ENCODE assay signal across 16 cellular contexts in genomic region chr12:124679047-124679446, GRCh38.
DNase-seq lines count a peak whose midpoint lies in the region; ATAC-seq and TF ChIP-seq lines count a peak whose summit lies in the region.
"Had no signal": no experiment of that assay in that cellular context is flagged by ENCODE, and none has a peak within 500 bp of the region (broad histone marks: within the 10 kb centered on the region; RNA-seq: fewer than 3 reads in every experiment).

No MANE protein-coding gene starts in this region.

- in situ Hi-C loops in gastrocnemius medialis (cut with MboI; ENCODE audit: low sequenced_read_pairs in 4 of 4) = no loop called here

- peaks cover 8% of the 10 kb centered on the region for H3K4me1 ChIP-seq in right cardiac atrium (ENCODE audit: control insufficient read depth, insufficient read depth, low read length)
- peaks cover 28 to 31% of the 10 kb centered on the region in 2 donors for H3K4me1 ChIP-seq in gastrocnemius medialis

- H3K9me3 ChIP-seq in right cardiac atrium (ENCODE audit: control insufficient read depth, low read length) (no peaks in the 10 kb centered on the region), gastrocnemius medialis (no peaks in the 10 kb centered on the region)
- H3K9me3 ChIP-seq: transverse colon had no signal

- no peaks in the 10 kb centered on the region for H3K36me3 Mint-ChIP-seq in natural killer cell treated with Interleukin-12 subunit alpha and Interleukin-12 subunit beta and Interleukin-15 and Interleukin-18, amount 100 ng/mL, for 72 hours
- no peaks in the 10 kb centered on the region for H3K36me3 Mint-ChIP-seq in activated T-helper 2 cell treated with anti-CD3 and anti-CD28 coated beads, Interferon-gamma antibody, Interleukin-2, Interleukin-4, amounts not matched to agents 10 μg/mL and 5 μg/mL and 100 μg/mL, durations not matched to agents 14 hours and 24 hours and 36 hours (ENCODE audit: low read depth)

- DNase-seq in right cardiac atrium = no peak
- DNase-seq in gastrocnemius medialis = no peak
- DNase-seq in natural killer cell treated with Interleukin-12 subunit alpha and Interleukin-12 subunit beta and Interleukin-15 and Interleukin-18, amount 100 ng/mL, for 72 hours (ENCODE audit: low spot score) = no peak
- DNase-seq in NCI-H1436 (lab: John Stamatoyannopoulos, UW) = no peak
- DNase-seq in activated T-helper 2 cell treated with anti-CD3 and anti-CD28 coated beads, Interferon-gamma antibody, Interleukin-2, Interleukin-4, amounts not matched to agents 10 μg/mL and 5 μg/mL and 100 μg/mL, durations not matched to agents 14 hours and 24 hours and 36 hours (ENCODE audit: low spot score) = no peak
- DNase-seq: central memory CD4-positive, alpha-beta T cell; effector memory CD4-positive, alpha-beta T cell; mesendoderm; NCI-H2081; stimulated activated CD4-positive, alpha-beta T cell treated with anti-CD3 and anti-CD28 coated beads, Interleukin-15, amount 100 ng/mL, for 24 hours; transverse colon had no signal

- TF ChIP-seq POLR2A in gastrocnemius medialis (IDR thresholded peaks at IDR 0.05) = no peak

- H3K36me3 ChIP-seq in gastrocnemius medialis = no peaks in the 10 kb centered on the region
- H3K36me3 ChIP-seq: transverse colon had no signal

- WGBS in right cardiac atrium = 92% methylated on average over 4 of the region's 4 CpGs

- intact Hi-C loops in right cardiac atrium (cut with DNase I) (loop anchor here in 2 of 4 donors (5.0 kb wide), 2 partner anchors 88 to 92 kb away; no protein-coding TSS in a partner anchor), gastrocnemius medialis (cut with DNase I; ENCODE audit: low total_unique reads) (no loop called here)
- intact Hi-C loops in activated T-helper 2 cell treated with anti-CD3 and anti-CD28 coated beads, Interferon-gamma antibody, Interleukin-2, Interleukin-4, amounts not matched to agents 10 μg/mL and 5 μg/mL and 100 μg/mL, durations not matched to agents 14 hours and 24 hours and 36 hours (cut with micrococcal nuclease) = no loop called here

- no peak overlapping the region for H3K4me3 Mint-ChIP-seq in natural killer cell treated with Interleukin-12 subunit alpha and Interleukin-12 subunit beta and Interleukin-15 and Interleukin-18, amount 100 ng/mL, for 72 hours
- no peak overlapping the region for H3K4me3 Mint-ChIP-seq in activated T-helper 2 cell treated with anti-CD3 and anti-CD28 coated beads, Interferon-gamma antibody, Interleukin-2, Interleukin-4, amounts not matched to agents 10 μg/mL and 5 μg/mL and 100 μg/mL, durations not matched to agents 14 hours and 24 hours and 36 hours (ENCODE audit: low read depth)
- H3K4me3 Mint-ChIP-seq: activated T-helper 1 cell treated with anti-CD3 and anti-CD28 coated beads, Interleukin-12 subunit alpha, Interleukin-12 subunit beta, Interleukin-2, Interleukin-4 antibody, amounts not matched to agents 30 ng/mL and 10 ng/mL and 1 ng/mL, durations not matched to agents 14 hours and 24 hours and 36 hours; stimulated activated effector memory CD8-positive, alpha-beta T cell treated with anti-CD3 and anti-CD28 coated beads, Interleukin-12 subunit alpha, Interleukin-12 subunit beta, amount 100 ng/mL, for 72 hours had no signal

- no peaks in the 10 kb centered on the region for H3K9me3 Mint-ChIP-seq in natural killer cell treated with Interleukin-12 subunit alpha and Interleukin-12 subunit beta and Interleukin-15 and Interleukin-18, amount 100 ng/mL, for 72 hours
- no peaks in the 10 kb centered on the region for H3K9me3 Mint-ChIP-seq in activated T-helper 2 cell treated with anti-CD3 and anti-CD28 coated beads, Interferon-gamma antibody, Interleukin-2, Interleukin-4, amounts not matched to agents 10 μg/mL and 5 μg/mL and 100 μg/mL, durations not matched to agents 14 hours and 24 hours and 36 hours
- H3K9me3 Mint-ChIP-seq: activated T-helper 1 cell treated with anti-CD3 and anti-CD28 coated beads, Interleukin-12 subunit alpha, Interleukin-12 subunit beta, Interleukin-2, Interleukin-4 antibody, amounts not matched to agents 30 ng/mL and 10 ng/mL and 1 ng/mL, durations not matched to agents 14 hours and 24 hours and 36 hours; stimulated activated effector memory CD8-positive, alpha-beta T cell treated with anti-CD3 and anti-CD28 coated beads, Interleukin-12 subunit alpha, Interleukin-12 subunit beta, amount 100 ng/mL, for 72 hours had no signal

- H3K27me3 ChIP-seq in right cardiac atrium (ENCODE audit: control insufficient read depth, insufficient read depth) = no peaks in the 10 kb centered on the region
- H3K27me3 ChIP-seq in gastrocnemius medialis = no peaks in the 10 kb centered on the region
- H3K27me3 ChIP-seq: transverse colon had no signal

- H3K27ac ChIP-seq in C4-2B (peak overlapping the region; percentile 52), VCaP (peak overlapping the region; percentile 43; the same call in 1 of the 2 replicates), right cardiac atrium (ENCODE audit: low read length) (peak overlapping the region; percentile 31), gastrocnemius medialis (peak overlapping the region; percentile 63 to 67 (median 67))

- H3K4me3 ChIP-seq in right cardiac atrium (ENCODE audit: low read length) (no peak overlapping the region), gastrocnemius medialis (no peak overlapping the region)
- H3K4me3 ChIP-seq: transverse colon had no signal

- no peak for ATAC-seq in right cardiac atrium
- no peak for ATAC-seq in gastrocnemius medialis
- no peak for ATAC-seq in natural killer cell treated with Interleukin-12 subunit alpha and Interleukin-12 subunit beta and Interleukin-15 and Interleukin-18, amount 100 ng/mL, for 72 hours
- no peak for ATAC-seq in GM21360 (IDR thresholded peaks at IDR 0.05; ENCODE audit: unreplicated experiment)
- ATAC-seq: stimulated activated effector memory CD8-positive, alpha-beta T cell treated with anti-CD3 and anti-CD28 coated beads, Interleukin-12 subunit alpha, Interleukin-12 subunit beta, amount 100 ng/mL, for 72 hours had no signal

- TF ChIP-seq CTCF in C4-2B (conservative IDR thresholded peaks at IDR 0.05) (no peak), VCaP (conservative IDR thresholded peaks at IDR 0.05) (no peak), gastrocnemius medialis (IDR thresholded peaks at IDR 0.05 in 4 of 5, conservative IDR thresholded peaks at IDR 0.05 in 1 of 5) (no peak)

- peaks cover 0 to 11% of the 10 kb centered on the region in 2 donors for H3K4me1 Mint-ChIP-seq in natural killer cell treated with Interleukin-12 subunit alpha and Interleukin-12 subunit beta and Interleukin-15 and Interleukin-18, amount 100 ng/mL, for 72 hours (ENCODE audit: low read depth in 2 of 2)
- H3K4me1 Mint-ChIP-seq in activated T-helper 2 cell treated with anti-CD3 and anti-CD28 coated beads, Interferon-gamma antibody, Interleukin-2, Interleukin-4, amounts not matched to agents 10 μg/mL and 5 μg/mL and 100 μg/mL, durations not matched to agents 14 hours and 24 hours and 36 hours (ENCODE audit: low read depth) = peaks cover 12% of the 10 kb centered on the region

- H3K27me3 Mint-ChIP-seq in natural killer cell treated with Interleukin-12 subunit alpha and Interleukin-12 subunit beta and Interleukin-15 and Interleukin-18, amount 100 ng/mL, for 72 hours = peaks cover 5 to 8% of the 10 kb centered on the region in 2 donors
- peaks cover 1% of the 10 kb centered on the region for H3K27me3 Mint-ChIP-seq in activated T-helper 2 cell treated with anti-CD3 and anti-CD28 coated beads, Interferon-gamma antibody, Interleukin-2, Interleukin-4, amounts not matched to agents 10 μg/mL and 5 μg/mL and 100 μg/mL, durations not matched to agents 14 hours and 24 hours and 36 hours (ENCODE audit: low read depth)

- no peak overlapping the region for H3K27ac Mint-ChIP-seq in natural killer cell treated with Interleukin-12 subunit alpha and Interleukin-12 subunit beta and Interleukin-15 and Interleukin-18, amount 100 ng/mL, for 72 hours
- H3K27ac Mint-ChIP-seq in activated T-helper 2 cell treated with anti-CD3 and anti-CD28 coated beads, Interferon-gamma antibody, Interleukin-2, Interleukin-4, amounts not matched to agents 10 μg/mL and 5 μg/mL and 100 μg/mL, durations not matched to agents 14 hours and 24 hours and 36 hours = no peak overlapping the region
- H3K27ac Mint-ChIP-seq: activated T-helper 1 cell treated with anti-CD3 and anti-CD28 coated beads, Interleukin-12 subunit alpha, Interleukin-12 subunit beta, Interleukin-2, Interleukin-4 antibody, amounts not matched to agents 30 ng/mL and 10 ng/mL and 1 ng/mL, durations not matched to agents 14 hours and 24 hours and 36 hours; stimulated activated effector memory CD8-positive, alpha-beta T cell treated with anti-CD3 and anti-CD28 coated beads, Interleukin-12 subunit alpha, Interleukin-12 subunit beta, amount 100 ng/mL, for 72 hours had no signal
